8 cellular contexts compared by ENCODE assay signal in the genomic region with DNA sequence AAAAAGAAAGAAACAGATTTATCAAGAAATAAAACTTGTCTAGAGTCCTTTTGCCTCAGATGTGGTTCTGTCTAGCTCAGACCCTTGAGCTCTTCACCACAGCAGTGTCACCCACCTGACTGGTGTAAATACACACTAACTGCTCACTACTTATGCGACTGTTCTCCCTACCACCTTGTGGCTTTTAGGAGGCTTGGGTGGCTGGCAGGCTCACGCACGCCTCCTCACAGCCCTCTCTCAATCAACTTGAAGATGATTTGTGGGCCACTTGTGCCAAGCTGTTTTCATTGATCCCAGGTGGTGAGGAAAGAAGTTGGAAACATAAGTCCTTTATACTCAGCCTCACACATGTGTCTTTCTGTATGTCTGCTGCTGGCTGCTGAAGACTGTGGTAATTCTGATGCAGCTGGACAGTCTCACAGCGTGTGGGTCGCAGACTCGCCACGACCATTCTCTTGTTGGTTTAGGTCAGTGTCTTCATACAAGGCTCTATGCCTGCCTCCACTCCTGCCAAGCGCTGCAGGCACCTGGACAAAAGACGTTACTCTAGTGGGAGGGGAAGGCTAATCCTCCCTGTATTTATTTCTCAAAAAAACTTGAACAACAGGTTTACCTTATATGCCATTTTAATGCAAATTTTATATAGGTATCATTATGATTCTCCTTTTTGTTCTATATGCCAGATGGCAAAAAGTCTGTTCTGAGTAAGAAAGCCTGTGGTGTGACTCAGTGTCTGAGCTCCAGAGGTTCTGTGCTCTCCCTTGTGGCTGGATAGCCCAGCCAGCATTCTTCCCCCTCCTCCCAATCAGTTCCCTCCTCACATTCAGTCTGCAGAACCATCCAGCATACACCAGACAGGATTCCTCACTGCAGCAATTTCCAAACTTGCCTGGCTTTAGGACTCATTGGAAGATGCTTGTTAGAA.
A peak's percentile ranks its signal among the peaks of the same experiment; 100 is the strongest.
DNase-seq lines count a peak whose midpoint lies in the region; ATAC-seq and TF ChIP-seq lines count a peak whose summit lies in the region.

No MANE protein-coding gene starts in this region.

- DNase-seq in DMS79 treated with DMSO at 0.1 percent for 48 hours (lab: John Stamatoyannopoulos, UW) (peak; percentile 92), NCI-H1092 (lab: John Stamatoyannopoulos, UW) (peak; percentile 5), adipocyte (ENCODE audit: low read depth) (peak; percentile 91), kidney glomerular epithelial cell (lab: John Stamatoyannopoulos, UW) (peak; percentile 78), upper lobe of right lung (no peak), testis (no peak)

- no peaks in the 10 kb centered on the region for H3K27me3 ChIP-seq in adipocyte (replicated peaks; ENCODE audit: control insufficient read depth, insufficient read depth, low read length)
- H3K27me3 ChIP-seq in upper lobe of right lung = no peaks in the 10 kb centered on the region
- H3K27me3 ChIP-seq in testis = no peaks in the 10 kb centered on the region

- no peak overlapping the region for H3K9ac ChIP-seq in adipocyte (ENCODE audit: low read length)

- H3K9me3 ChIP-seq in adipocyte (ENCODE audit: control insufficient read depth, low read length) (no peaks in the 10 kb centered on the region), upper lobe of right lung (no peaks in the 10 kb centered on the region), testis (no peaks in the 10 kb centered on the region)

- H3K27ac ChIP-seq in upper lobe of right lung (no peak overlapping the region), testis (no peak overlapping the region)

- no peaks in the 10 kb centered on the region for H3K36me3 ChIP-seq in adipocyte (ENCODE audit: control insufficient read depth, insufficient read depth, low read length, severe bottlenecking)
- no peaks in the 10 kb centered on the region for H3K36me3 ChIP-seq in upper lobe of right lung
- H3K36me3 ChIP-seq in testis (ENCODE audit: low read depth, missing control alignments) = no peaks in the 10 kb centered on the region

- TF ChIP-seq CTCF in upper lobe of right lung (IDR thresholded peaks at IDR 0.05) = no peak
- TF ChIP-seq CTCF in testis (IDR thresholded peaks at IDR 0.05) = no peak

- peaks cover 27% of the 10 kb centered on the region for H3K4me1 ChIP-seq in adipocyte (ENCODE audit: control insufficient read depth, insufficient read depth, low read length)
- peaks cover 43% of the 10 kb centered on the region for H3K4me1 ChIP-seq in upper lobe of right lung
- peaks cover 6% of the 10 kb centered on the region for H3K4me1 ChIP-seq in testis

- intact Hi-C loops in upper lobe of right lung (cut with DNase I) = no loop called here
- intact Hi-C loops in testis (cut with DNase I; ENCODE audit: low total_unique reads) = no loop called here

- peak; percentile 55 for ATAC-seq in upper lobe of right lung
- ATAC-seq in HG02623 (IDR thresholded peaks at IDR 0.05; ENCODE audit: unreplicated experiment) = no peak
- no peak for ATAC-seq in HG03175 (IDR thresholded peaks at IDR 0.05; ENCODE audit: unreplicated experiment)

- H3K4me3 ChIP-seq in adipocyte (ENCODE audit: low read length) = no peak overlapping the region
- no peak overlapping the region for H3K4me3 ChIP-seq in upper lobe of right lung
- H3K4me3 ChIP-seq in testis = no peak overlapping the region

- no peak for TF ChIP-seq POLR2A in testis (IDR thresholded peaks at IDR 0.05)

- 72 to 85% methylated on average over 7 to 9 of the region's 9 CpGs for WGBS in testis, 2 donors

Comparison
In these comparisons a context has a peak if more than half of its experiments do, and no peak if none do; other contexts are left out.
1. DNase-seq: peak in DMS79 treated with DMSO at 0.1 percent for 48 hours (single experiment), NCI-H1092 (single experiment), adipocyte (single experiment) and kidney glomerular epithelial cell (single experiment); none in upper lobe of right lung (single experiment) and testis (single experiment).